In genomic region chr14:101894365-101895113, GRCh38 we compare ENCODE assay signal across 16 cellular contexts.
A peak's percentile ranks its signal among the peaks of the same experiment; 100 is the strongest.
DNase-seq lines count a peak whose midpoint lies in the region; ATAC-seq and TF ChIP-seq lines count a peak whose summit lies in the region.
"Had no signal": no experiment of that assay in that cellular context is flagged by ENCODE, and none has a peak within 500 bp of the region (broad histone marks: within the 10 kb centered on the region; RNA-seq: fewer than 3 reads in every experiment).

No MANE protein-coding gene starts in this region.

- peak overlapping the region; percentile 18; the same call in 1 of the 2 replicates for H3K27ac ChIP-seq in BLaER1

- no peak overlapping the region for H3K4me3 ChIP-seq in BLaER1
- H3K4me3 ChIP-seq in mucosa of descending colon, result no peak overlapping the region
- H3K4me3 ChIP-seq: BLaER1 treated with 17β-estradiol and CSF1 and Interleukin-3, amounts not matched to agents 10 nM and 100 nM; HAP-1 had no signal

- H3K27ac Mint-ChIP-seq in central memory CD8-positive, alpha-beta T cell (ENCODE audit: low read depth), result peak overlapping the region; percentile 44
- peak overlapping the region; percentile 17 for H3K27ac Mint-ChIP-seq in stimulated activated effector memory CD8-positive, alpha-beta T cell treated with anti-CD3 and anti-CD28 coated beads, Interleukin-12 subunit alpha, Interleukin-12 subunit beta, amount 100 ng/mL, for 72 hours
- H3K27ac Mint-ChIP-seq: HFFc6 had no signal

- no peak overlapping the region for H3K4me2 ChIP-seq in BLaER1
- H3K4me2 ChIP-seq: BLaER1 treated with 17β-estradiol and CSF1 and Interleukin-3, amounts not matched to agents 10 nM and 100 nM had no signal

- no peaks in the 10 kb centered on the region for H3K9me3 Mint-ChIP-seq in central memory CD8-positive, alpha-beta T cell
- H3K9me3 Mint-ChIP-seq in stimulated activated effector memory CD8-positive, alpha-beta T cell treated with anti-CD3 and anti-CD28 coated beads, Interleukin-12 subunit alpha, Interleukin-12 subunit beta, amount 100 ng/mL, for 72 hours, result no peaks in the 10 kb centered on the region
- H3K9me3 Mint-ChIP-seq: CD4-positive, CD25-positive, alpha-beta regulatory T cell; HFFc6 had no signal

- DNase-seq in central memory CD8-positive, alpha-beta T cell (ENCODE audit: low spot score in 2 of 2), result no peak
- DNase-seq in mucosa of descending colon (no peak), HEK293T (ENCODE audit: extremely low spot score) (no peak)
- DNase-seq in stimulated activated effector memory CD8-positive, alpha-beta T cell treated with anti-CD3 and anti-CD28 coated beads, Interleukin-12 subunit alpha, Interleukin-12 subunit beta, amount 100 ng/mL, for 72 hours (ENCODE audit: low spot score in 2 of 2), result no peak
- DNase-seq in activated CD4-positive, alpha-beta T cell treated with anti-CD3 and anti-CD28 coated beads for 48 hours, result no peak
- DNase-seq: 8988T; AML-193; CD4-positive, CD25-positive, alpha-beta regulatory T cell; DMS53; HFFc6; IMR-90; KBM-7 had no signal

- no peaks in the 10 kb centered on the region for H3K4me1 Mint-ChIP-seq in central memory CD8-positive, alpha-beta T cell
- H3K4me1 Mint-ChIP-seq in stimulated activated effector memory CD8-positive, alpha-beta T cell treated with anti-CD3 and anti-CD28 coated beads, Interleukin-12 subunit alpha, Interleukin-12 subunit beta, amount 100 ng/mL, for 72 hours, result no peaks in the 10 kb centered on the region
- H3K4me1 Mint-ChIP-seq: CD4-positive, CD25-positive, alpha-beta regulatory T cell had no signal

- peaks cover 14% of the 10 kb centered on the region; the same call in 1 of the 2 replicates for H4K20me1 ChIP-seq in BLaER1

- intact Hi-C loops in mucosa of descending colon (cut with DNase I, micrococcal nuclease), result no loop called here

- no peak for TF ChIP-seq CTCF in mucosa of descending colon (IDR thresholded peaks at IDR 0.05)

- H3K4me1 ChIP-seq in BLaER1 (peaks cover 8% of the 10 kb centered on the region), mucosa of descending colon (ENCODE audit: low read depth) (no peaks in the 10 kb centered on the region)
- H3K4me1 ChIP-seq: HAP-1 had no signal

- no peak overlapping the region for H3K9ac ChIP-seq in BLaER1
- H3K9ac ChIP-seq: BLaER1 treated with 17β-estradiol and CSF1 and Interleukin-3, amounts not matched to agents 10 nM and 100 nM had no signal

- no peak overlapping the region for H3K4me3 Mint-ChIP-seq in central memory CD8-positive, alpha-beta T cell
- H3K4me3 Mint-ChIP-seq in stimulated activated effector memory CD8-positive, alpha-beta T cell treated with anti-CD3 and anti-CD28 coated beads, Interleukin-12 subunit alpha, Interleukin-12 subunit beta, amount 100 ng/mL, for 72 hours, result no peak overlapping the region
- H3K4me3 Mint-ChIP-seq: CD4-positive, CD25-positive, alpha-beta regulatory T cell; HFFc6 had no signal

- H3K27me3 Mint-ChIP-seq in central memory CD8-positive, alpha-beta T cell, result no peaks in the 10 kb centered on the region
- H3K27me3 Mint-ChIP-seq: CD4-positive, CD25-positive, alpha-beta regulatory T cell had no signal

- ATAC-seq in central memory CD8-positive, alpha-beta T cell (replicated peaks; ENCODE audit: extremely low read depth, poor library complexity, severe bottlenecking), result no peak
- ATAC-seq in mucosa of descending colon (peak; percentile 87), GM18519 (IDR thresholded peaks at IDR 0.05; ENCODE audit: low FRiP score, unreplicated experiment) (no peak)
- ATAC-seq in stimulated activated effector memory CD8-positive, alpha-beta T cell treated with anti-CD3 and anti-CD28 coated beads, Interleukin-12 subunit alpha, Interleukin-12 subunit beta, amount 100 ng/mL, for 72 hours, result no peak

- H3K9me3 ChIP-seq in BLaER1, result no peaks in the 10 kb centered on the region
- H3K9me3 ChIP-seq in mucosa of descending colon, result no peaks in the 10 kb centered on the region
- H3K9me3 ChIP-seq: BLaER1 treated with 17β-estradiol and CSF1 and Interleukin-3, amounts not matched to agents 10 nM and 100 nM; HAP-1 had no signal

- no peaks in the 10 kb centered on the region for H3K27me3 ChIP-seq in BLaER1
- H3K27me3 ChIP-seq: BLaER1 treated with 17β-estradiol and CSF1 and Interleukin-3, amounts not matched to agents 10 nM and 100 nM had no signal

- peaks cover 99% of the 10 kb centered on the region for H3K36me3 ChIP-seq in BLaER1
- peaks cover 2% of the 10 kb centered on the region for H3K36me3 ChIP-seq in mucosa of descending colon (ENCODE audit: low read depth)

- H3K36me3 Mint-ChIP-seq in central memory CD8-positive, alpha-beta T cell (ENCODE audit: insufficient read depth), result peaks cover 75% of the 10 kb centered on the region
- H3K36me3 Mint-ChIP-seq in stimulated activated effector memory CD8-positive, alpha-beta T cell treated with anti-CD3 and anti-CD28 coated beads, Interleukin-12 subunit alpha, Interleukin-12 subunit beta, amount 100 ng/mL, for 72 hours, result peaks cover 100% of the 10 kb centered on the region

- CTCF ChIA-PET in HEK293T (lab: Yijun Ruan, JAX), result no interaction called here

- POLR2A ChIA-PET in HEK293T (lab: Yijun Ruan, JAX), result no interaction called here

TF ChIP-seq in HEK293T, 16 proteins besides CTCF, POLR2A, EP300 and RAD21:
- TF ChIP-seq ARNT (IDR thresholded peaks at IDR 0.05), result no peak
- no peak for TF ChIP-seq FOXK2 (IDR thresholded peaks at IDR 0.05)
- TF ChIP-seq BHLHE40 (IDR thresholded peaks at IDR 0.05; ENCODE audit: borderline replicate concordance), result no peak
- TF ChIP-seq ELF4 (IDR thresholded peaks at IDR 0.05), result no peak
- no peak for TF ChIP-seq HDGF (IDR thresholded peaks at IDR 0.05; ENCODE audit: borderline replicate concordance)
- TF ChIP-seq CTBP1 (IDR thresholded peaks at IDR 0.05; ENCODE audit: borderline replicate concordance), result no peak
- no peak for TF ChIP-seq FOXA1 (IDR thresholded peaks at IDR 0.05)
- TF ChIP-seq LEF1 (IDR thresholded peaks at IDR 0.05; ENCODE audit: borderline replicate concordance), result no peak
- TF ChIP-seq ZNF384 (IDR thresholded peaks at IDR 0.05), result no peak
- no peak for TF ChIP-seq L3MBTL2 (conservative IDR thresholded peaks at IDR 0.05)
- no peak for TF ChIP-seq SUZ12 (IDR thresholded peaks at IDR 0.05)
- no peak for TF ChIP-seq NFRKB (IDR thresholded peaks at IDR 0.05)
- no peak for TF ChIP-seq PKNOX1 (IDR thresholded peaks at IDR 0.05)
- TF ChIP-seq SP1 (IDR thresholded peaks at IDR 0.05), result no peak
- TF ChIP-seq TARDBP (IDR thresholded peaks at IDR 0.05), result no peak
- no peak for TF ChIP-seq FOXM1 (IDR thresholded peaks at IDR 0.05; ENCODE audit: borderline replicate concordance)
